In genomic region chr17:43031666-43032065, GRCh38 we compare ENCODE assay signal across 31 cellular contexts. TPM values are rescaled to one million over a fixed set of nuclear protein-coding genes. Genes with fewer than 3 reads are reported as not detected.
"Had no signal": no experiment of that assay in that cellular context is flagged by ENCODE, and none has a peak within 500 bp of the region (broad histone marks: within the 10 kb centered on the region; RNA-seq: fewer than 3 reads in every experiment).

No MANE protein-coding gene starts in this region.

- H3K27me3 Mint-ChIP-seq: naive thymus-derived CD8-positive, alpha-beta T cell; stimulated activated naive B cell treated with anti-CD40 and anti-IgM and Interleukin-4, amounts not matched to agents 10 μg/mL and 1 μg/mL and 100 μg/mL, for 72 hours had no signal

- H3K4me1 Mint-ChIP-seq: immature natural killer cell had no signal

- ATAC-seq: left colon; left lung; lower lobe of right lung; naive thymus-derived CD8-positive, alpha-beta T cell; right cardiac atrium; sciatic nerve; stimulated activated naive B cell treated with anti-CD40 and anti-IgM and Interleukin-4, amounts not matched to agents 10 μg/mL and 1 μg/mL and 100 μg/mL, for 72 hours; stimulated activated naive CD8-positive, alpha-beta T cell treated with anti-CD3 and anti-CD28 coated beads, Interleukin-15, Interleukin-2, amounts not matched to agents 100 U/mL and 50 U/mL, for 24 hours had no signal

- H3K9me3 Mint-ChIP-seq: immature natural killer cell; naive thymus-derived CD8-positive, alpha-beta T cell; nephron; neural crest cell; stimulated activated naive B cell treated with anti-CD40 and anti-IgM and Interleukin-4, amounts not matched to agents 10 μg/mL and 1 μg/mL and 100 μg/mL, for 72 hours had no signal

- H3K27ac ChIP-seq: left lung, lower lobe of right lung, neutrophil, ovary, prostate gland, skin epidermis, stomach, testis, thyroid gland, transverse colon, upper lobe of left lung, vagina had no signal

- H3K4me1 ChIP-seq: left lung, lower lobe of right lung, prostate gland, stomach, thyroid gland, transverse colon, upper lobe of left lung had no signal

- DNase-seq: hypothalamus; immature natural killer cell; kidney; left colon; left lung; lower lobe of right lung; mammary epithelial cell; mesenchymal stem cell; naive thymus-derived CD8-positive, alpha-beta T cell; occipital lobe; ovary; retina; right cardiac atrium; stimulated activated CD4-positive, alpha-beta T cell treated with anti-CD3 and anti-CD28 coated beads, Interleukin-12 subunit alpha, Interleukin-12 subunit beta, amount 100 ng/mL, for 4 hours; stimulated activated CD4-positive, alpha-beta T cell treated with anti-CD3 and anti-CD28 coated beads, Interleukin-15, amount 100 ng/mL, for 24 hours; stimulated activated CD4-positive, alpha-beta T cell treated with anti-CD3 and anti-CD28 coated beads, Interleukin-2, amount 100 ng/mL, for 24 hours; stimulated activated CD4-positive, alpha-beta T cell treated with anti-CD3 and anti-CD28 coated beads, Interleukin-4, amount 100 ng/mL, for 1 hour; stimulated activated naive B cell treated with anti-CD40 and anti-IgM and Interleukin-4, amounts not matched to agents 10 μg/mL and 1 μg/mL and 100 μg/mL, for 72 hours; stimulated activated naive CD8-positive, alpha-beta T cell treated with anti-CD3 and anti-CD28 coated beads, Interleukin-15, Interleukin-2, amounts not matched to agents 100 U/mL and 50 U/mL, for 24 hours; stomach; testis; thyroid gland; transverse colon; upper lobe of left lung had no signal

- H3K4me3 Mint-ChIP-seq: immature natural killer cell; naive thymus-derived CD8-positive, alpha-beta T cell; nephron; neural crest cell; stimulated activated naive B cell treated with anti-CD40 and anti-IgM and Interleukin-4, amounts not matched to agents 10 μg/mL and 1 μg/mL and 100 μg/mL, for 72 hours had no signal

- H3K9me3 ChIP-seq: left lung, lower lobe of right lung, neutrophil, ovary, prostate gland, stomach, testis, thyroid gland, transverse colon, upper lobe of left lung, vagina had no signal

- H3K36me3 Mint-ChIP-seq: immature natural killer cell; naive thymus-derived CD8-positive, alpha-beta T cell; stimulated activated naive B cell treated with anti-CD40 and anti-IgM and Interleukin-4, amounts not matched to agents 10 μg/mL and 1 μg/mL and 100 μg/mL, for 72 hours had no signal

- H3K27me3 ChIP-seq: left lung, ovary, stomach, testis, thyroid gland, transverse colon, upper lobe of left lung, vagina had no signal

- H3K36me3 ChIP-seq: left lung, lower lobe of right lung, neutrophil, ovary, prostate gland, stomach, thyroid gland, transverse colon, upper lobe of left lung, vagina had no signal

- H3K27ac Mint-ChIP-seq: immature natural killer cell; naive thymus-derived CD8-positive, alpha-beta T cell; nephron; stimulated activated naive B cell treated with anti-CD40 and anti-IgM and Interleukin-4, amounts not matched to agents 10 μg/mL and 1 μg/mL and 100 μg/mL, for 72 hours had no signal

- H3K4me3 ChIP-seq: left lung, lower lobe of right lung, ovary, prostate gland, skin epidermis, stomach, testis, thyroid gland, transverse colon, upper lobe of left lung, vagina had no signal

RNA-seq across cellular contexts. Expression of gene RND2, which starts 6.6 kb away (rescaled TPM):
- polyA plus RNA-seq: immature natural killer cell had no signal
